Comparison of ENCODE assay signal across 14 cellular contexts in the genomic region with DNA sequence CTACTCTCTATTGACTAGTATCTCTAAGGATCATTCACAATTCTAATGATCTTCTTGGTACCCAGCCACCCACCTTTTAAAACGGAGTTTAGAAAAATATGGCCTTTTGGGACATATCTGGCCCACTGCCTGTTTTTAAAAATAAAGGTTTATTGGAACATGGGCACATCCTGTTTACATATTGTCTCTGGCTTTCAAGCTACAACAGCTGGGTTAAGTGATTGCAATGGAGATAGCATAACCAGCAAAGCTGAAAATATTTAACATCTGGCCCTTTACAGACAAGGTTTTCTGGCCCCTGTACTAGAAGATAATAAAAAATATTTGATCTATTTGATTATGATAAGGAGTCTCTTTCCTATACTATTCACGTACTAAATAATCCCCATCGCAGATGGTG.
A peak's percentile ranks its signal among the peaks of the same experiment; 100 is the strongest.
DNase-seq lines count a peak whose midpoint lies in the region; ATAC-seq and TF ChIP-seq lines count a peak whose summit lies in the region.
"Had no signal": no experiment of that assay in that cellular context is flagged by ENCODE, and none has a peak within 500 bp of the region (broad histone marks: within the 10 kb centered on the region; RNA-seq: fewer than 3 reads in every experiment).

No MANE protein-coding gene starts in this region.

- H3K79me2 ChIP-seq in SK-N-SH (ENCODE audit: insufficient read depth) (no peaks in the 10 kb centered on the region), hepatocyte (no peaks in the 10 kb centered on the region)

- no peak overlapping the region for H3K4me2 ChIP-seq in SK-N-SH
- H3K4me2 ChIP-seq in hepatocyte, result no peak overlapping the region
- H3K4me2 ChIP-seq: BLaER1 treated with 17β-estradiol and CSF1 and Interleukin-3, amounts not matched to agents 10 nM and 100 nM; GM23338 had no signal

- no peak overlapping the region for H3K4me3 ChIP-seq in SK-N-SH (ENCODE audit: low read depth in 2 of 2, low read length in 1 of 2)
- H3K4me3 ChIP-seq in hepatocyte, result no peak overlapping the region
- H3K4me3 ChIP-seq in vagina, result no peak overlapping the region
- H3K4me3 ChIP-seq: BLaER1 treated with 17β-estradiol and CSF1 and Interleukin-3, amounts not matched to agents 10 nM and 100 nM; GM12878; GM23338 had no signal

- WGBS in SK-N-SH (ENCODE audit: low lambda C conversion rate), result 61% methylated on average over 3 of the region's 3 CpGs
- WGBS in hepatocyte (ENCODE audit: low lambda C conversion rate, missing lambda C conversion rate), result 50% methylated on average over 3 of the region's 3 CpGs

- TF ChIP-seq EP300 in SK-N-SH (IDR thresholded peaks at IDR 0.05; ENCODE audit: borderline replicate concordance in 1 of 2, low read depth in 1 of 2, low read length in 1 of 2), result peak in 1 of 2 experiments; percentile 41; a peak in 1 of 4 replicates

- H4K20me1 ChIP-seq in SK-N-SH (ENCODE audit: insufficient read depth) (no peaks in the 10 kb centered on the region), hepatocyte (ENCODE audit: insufficient read depth, poor library complexity, severe bottlenecking) (no peaks in the 10 kb centered on the region)
- H4K20me1 ChIP-seq: BLaER1 treated with 17β-estradiol and CSF1 and Interleukin-3, amounts not matched to agents 10 nM and 100 nM had no signal

- H3K4me1 ChIP-seq in SK-N-SH (ENCODE audit: control insufficient read depth in 1 of 2, insufficient read depth in 2 of 2, low read depth in 1 of 2, low read length in 1 of 2), result peaks cover 0 to 5% of the 10 kb centered on the region in 2 experiments; a peak in 2 of 4 replicates
- peaks cover 28% of the 10 kb centered on the region for H3K4me1 ChIP-seq in hepatocyte (ENCODE audit: insufficient read depth)
- H3K4me1 ChIP-seq in vagina, result peaks cover 15% of the 10 kb centered on the region
- H3K4me1 ChIP-seq: BLaER1 treated with 17β-estradiol and CSF1 and Interleukin-3, amounts not matched to agents 10 nM and 100 nM had no signal

- no peak for TF ChIP-seq RAD21 in SK-N-SH (IDR thresholded peaks at IDR 0.05; ENCODE audit: low read length)

- TF ChIP-seq POLR2A in vagina (IDR thresholded peaks at IDR 0.05), result no peak

- H3K9me2 ChIP-seq in SK-N-SH, result no peaks in the 10 kb centered on the region
- no peaks in the 10 kb centered on the region for H3K9me2 ChIP-seq in hepatocyte (replicated peaks; ENCODE audit: insufficient read depth)

- POLR2A ChIA-PET in SK-N-SH (lab: Yijun Ruan, JAX), result no interaction called here

- TF ChIP-seq CTCF in SK-N-SH (IDR thresholded peaks at IDR 0.05) (no peak), hepatocyte (IDR thresholded peaks at IDR 0.05; ENCODE audit: poor library complexity) (no peak), vagina (IDR thresholded peaks at IDR 0.05) (no peak)

- H3K9me3 ChIP-seq in SK-N-SH, result no peaks in the 10 kb centered on the region
- no peaks in the 10 kb centered on the region for H3K9me3 ChIP-seq in hepatocyte (ENCODE audit: low read depth)
- no peaks in the 10 kb centered on the region for H3K9me3 ChIP-seq in vagina
- H3K9me3 ChIP-seq: BLaER1 treated with 17β-estradiol and CSF1 and Interleukin-3, amounts not matched to agents 10 nM and 100 nM had no signal

- H2AFZ ChIP-seq in SK-N-SH (ENCODE audit: low read depth) (no peak overlapping the region), hepatocyte (no peak overlapping the region)

- peak; percentile 37 for ATAC-seq in Right ventricle myocardium superior (ENCODE audit: poor library complexity)
- ATAC-seq in left colon, result no peak
- ATAC-seq: GM12878, GM23338 had no signal

- DNase-seq in Right ventricle myocardium superior, result no peak
- DNase-seq in cardiac septum (ENCODE audit: low spot score), result no peak
- no peak for DNase-seq in SK-N-SH
- no peak for DNase-seq in hepatocyte (ENCODE audit: low spot score)
- no peak for DNase-seq in vagina (ENCODE audit: extremely low spot score in 2 of 2)
- DNase-seq in left colon, result no peak
- DNase-seq in activated CD8-positive, alpha-beta memory T cell treated with anti-CD3 and anti-CD28 coated beads for 24 hours, result no peak
- DNase-seq: ACHN; CD4-positive, CD25-positive, alpha-beta regulatory T cell; DMS 273 treated with DMSO at 0.1 percent for 48 hours; H7 had no signal

- no peak overlapping the region for H3K9ac ChIP-seq in SK-N-SH
- H3K9ac ChIP-seq: BLaER1 treated with 17β-estradiol and CSF1 and Interleukin-3, amounts not matched to agents 10 nM and 100 nM had no signal

- H3K36me3 ChIP-seq in SK-N-SH (replicated peaks in 1 of 2; ENCODE audit: control insufficient read depth in 1 of 2, insufficient read depth in 2 of 2, low read length in 1 of 2) (no peaks in the 10 kb centered on the region), hepatocyte (replicated peaks; ENCODE audit: insufficient read depth, low read depth) (no peaks in the 10 kb centered on the region), vagina (no peaks in the 10 kb centered on the region)
- H3K36me3 ChIP-seq: BLaER1 treated with 17β-estradiol and CSF1 and Interleukin-3, amounts not matched to agents 10 nM and 100 nM had no signal

- intact Hi-C loops in Right ventricle myocardium superior (cut with DNase I), result no loop called here
- intact Hi-C loops in cardiac septum (cut with DNase I), result no loop called here
- intact Hi-C loops in vagina (cut with DNase I), result no loop called here
- intact Hi-C loops in left colon (cut with DNase I, micrococcal nuclease), result no loop called here

- no peaks in the 10 kb centered on the region for H3F3A ChIP-seq in SK-N-SH (replicated peaks; ENCODE audit: insufficient read depth)

- CTCF ChIA-PET in SK-N-SH (lab: Yijun Ruan, JAX), result interaction anchor here (1.3 to 2.2 kb wide), 2 partner anchors 19 to 36 kb away, joined by 5 to 6 read pairs; no protein-coding TSS in a partner anchor

- H3K27ac ChIP-seq in SK-N-SH (ENCODE audit: low read depth in 2 of 2, low read length in 1 of 2) (peak overlapping the region in 1 of 2 experiments; percentile 74; a peak in 2 of 4 replicates), hepatocyte (peak overlapping the region; percentile 56), vagina (peak overlapping the region; percentile 49)
- H3K27ac ChIP-seq: BLaER1 treated with 17β-estradiol and CSF1 and Interleukin-3, amounts not matched to agents 10 nM and 100 nM had no signal

- H3K27me3 ChIP-seq in SK-N-SH (ENCODE audit: insufficient read depth), result no peaks in the 10 kb centered on the region
- no peaks in the 10 kb centered on the region for H3K27me3 ChIP-seq in hepatocyte
- H3K27me3 ChIP-seq in vagina, result no peaks in the 10 kb centered on the region
- H3K27me3 ChIP-seq: BLaER1 treated with 17β-estradiol and CSF1 and Interleukin-3, amounts not matched to agents 10 nM and 100 nM had no signal

TF ChIP-seq in SK-N-SH, 30 proteins besides CTCF, POLR2A, EP300 and RAD21:
- TF ChIP-seq YY1 (IDR thresholded peaks at IDR 0.05; ENCODE audit: low read depth) (no peak), GATA2 (CRISPR knock-in tag; IDR thresholded peaks at IDR 0.05) (peak; percentile 28; the same call in 1 of the 2 replicates)
TF ChIP-seq in SK-N-SH: peak in this region for 1.
